ENCODE assay signal across 37 cellular contexts in the genomic region with DNA sequence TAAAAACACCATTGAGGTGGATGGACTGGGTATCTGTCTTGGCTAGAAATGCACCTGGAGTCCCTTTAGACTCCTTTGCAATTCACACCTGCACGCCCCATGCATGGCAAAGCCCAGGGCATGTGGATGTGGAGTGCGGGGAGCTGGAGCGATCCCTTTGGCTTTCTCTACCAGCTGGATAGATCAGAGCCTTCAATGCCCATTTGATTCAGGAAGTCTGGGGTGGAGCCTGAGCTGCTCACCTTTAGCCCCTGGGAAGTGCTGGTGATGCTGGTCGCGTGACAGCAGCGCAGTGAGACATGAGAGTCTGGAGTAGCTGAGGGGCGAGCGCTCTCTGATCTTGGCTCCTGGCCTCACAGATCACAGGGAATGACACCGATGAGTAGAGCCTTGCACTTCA. TPM values are rescaled to one million over a fixed set of nuclear protein-coding genes. Genes with fewer than 3 reads are reported as not detected.
"Had no signal": no experiment of that assay in that cellular context is flagged by ENCODE, and none has a peak within 500 bp of the region (broad histone marks: within the 10 kb centered on the region; RNA-seq: fewer than 3 reads in every experiment).

No MANE protein-coding gene starts in this region.

- H3K4me1 ChIP-seq: esophagus squamous epithelium, gastroesophageal sphincter, heart right ventricle had no signal

- H3K27ac ChIP-seq: brain microvascular endothelial cell, epithelial cell of prostate, gastroesophageal sphincter, heart right ventricle had no signal

- H3K27me3 ChIP-seq: brain microvascular endothelial cell had no signal

- DNase-seq: activated CD4-positive, alpha-beta T cell treated with anti-CD3 and anti-CD28 coated beads for 4 hours; activated CD4-positive, alpha-beta T cell treated with anti-CD3 and anti-CD28 coated beads, Interleukin-2, amount 10 ng/mL, durations not matched to agents 7 days and 5 days; activated CD4-positive, alpha-beta T cell treated with anti-CD3 and anti-CD28 coated beads, Interleukin-2, amount 50 U/mL, for 4 hours; activated CD4-positive, CD25-positive, alpha-beta regulatory T cell; activated CD4-positive, CD25-positive, alpha-beta regulatory T cell treated with anti-CD3 and anti-CD28 coated beads, Interleukin-2, amount 50 U/mL, for 72 hours; activated CD8-positive, alpha-beta memory T cell treated with anti-CD3 and anti-CD28 coated beads, Interleukin-2, amount 10 ng/mL, durations not matched to agents 7 days and 5 days; activated CD8-positive, alpha-beta memory T cell treated with anti-CD3 and anti-CD28 coated beads, Interleukin-2, amount 50 U/mL, for 4 hours; activated CD8-positive, alpha-beta T cell treated with anti-CD3 and anti-CD28 coated beads for 36 hours; activated gamma-delta T cell treated with Interleukin-2 at 50 U/mL for 16 hours; activated naive CD4-positive, alpha-beta T cell treated with anti-CD3 and anti-CD28 coated beads, Interleukin-2, amount 50 U/mL, for 16 hours; activated naive CD4-positive, alpha-beta T cell treated with Interleukin-2 at 50 U/mL for 16 hours; activated T-cell treated with anti-CD3 and anti-CD28 coated beads, Interleukin-2, amount 50 U/mL, for 1 hour; activated T-cell treated with anti-CD3 and anti-CD28 coated beads, Interleukin-2, amount 50 U/mL, for 48 hours; amniotic stem cell; anterior cingulate cortex; brain microvascular endothelial cell; caudate nucleus; cortex of kidney; dermis blood vessel endothelial cell; effector CD8-positive, alpha-beta T cell; esophagus squamous epithelium; foreskin melanocyte; heart right ventricle; T-helper 1 cell; T-helper 17 cell; T1000 had no signal

- H3K4me3 ChIP-seq: esophagus squamous epithelium, gastroesophageal sphincter, heart right ventricle had no signal

- H3K9me3 ChIP-seq: esophagus squamous epithelium, gastroesophageal sphincter, heart right ventricle had no signal

- H3K36me3 ChIP-seq: brain microvascular endothelial cell, esophagus squamous epithelium, gastroesophageal sphincter, heart right ventricle had no signal

- ATAC-seq: activated CD8-positive, alpha-beta memory T cell treated with anti-CD3 and anti-CD28 coated beads, Interleukin-2, amount 10 ng/mL, durations not matched to agents 7 days and 5 days; activated CD8-positive, alpha-beta T cell treated with anti-CD3 and anti-CD28 coated beads for 36 hours; gastroesophageal sphincter; heart right ventricle; T-helper 17 cell had no signal

RNA-seq across cellular contexts. Expression of a gene that starts 4.8 kb away (rescaled TPM):
- total RNA-seq: activated CD4-positive, alpha-beta T cell treated with anti-CD3 and anti-CD28 coated beads, Interleukin-2, amount 10 ng/mL, durations not matched to agents 7 days and 5 days; activated CD8-positive, alpha-beta memory T cell treated with anti-CD3 and anti-CD28 coated beads for 36 hours; activated CD8-positive, alpha-beta memory T cell treated with anti-CD3 and anti-CD28 coated beads, Interleukin-2, amount 10 ng/mL, durations not matched to agents 7 days and 5 days; activated CD8-positive, alpha-beta T cell treated with anti-CD3 and anti-CD28 coated beads for 36 hours; activated T-helper 1 cell treated with anti-CD3 and anti-CD28 coated beads, Interleukin-12 subunit alpha, Interleukin-12 subunit beta, Interleukin-2, Interleukin-4 antibody, amounts not matched to agents 30 ng/mL and 10 ng/mL and 1 ng/mL, durations not matched to agents 14 hours and 24 hours and 36 hours; activated T-helper 2 cell treated with anti-CD3 and anti-CD28 coated beads, Interferon-gamma antibody, Interleukin-2, Interleukin-4, amounts not matched to agents 10 μg/mL and 5 μg/mL and 100 μg/mL, durations not matched to agents 14 hours and 24 hours and 36 hours; bronchial epithelial cell; chondrocyte; dermis blood vessel endothelial cell; endothelial cell of umbilical vein; fibroblast of villous mesenchyme; glomerular endothelial cell; T-helper 17 cell had no signal
- polyA plus RNA-seq: endothelial cell of umbilical vein, fibroblast of lung had no signal
